8 cellular contexts compared by ENCODE assay signal in the genomic region with DNA sequence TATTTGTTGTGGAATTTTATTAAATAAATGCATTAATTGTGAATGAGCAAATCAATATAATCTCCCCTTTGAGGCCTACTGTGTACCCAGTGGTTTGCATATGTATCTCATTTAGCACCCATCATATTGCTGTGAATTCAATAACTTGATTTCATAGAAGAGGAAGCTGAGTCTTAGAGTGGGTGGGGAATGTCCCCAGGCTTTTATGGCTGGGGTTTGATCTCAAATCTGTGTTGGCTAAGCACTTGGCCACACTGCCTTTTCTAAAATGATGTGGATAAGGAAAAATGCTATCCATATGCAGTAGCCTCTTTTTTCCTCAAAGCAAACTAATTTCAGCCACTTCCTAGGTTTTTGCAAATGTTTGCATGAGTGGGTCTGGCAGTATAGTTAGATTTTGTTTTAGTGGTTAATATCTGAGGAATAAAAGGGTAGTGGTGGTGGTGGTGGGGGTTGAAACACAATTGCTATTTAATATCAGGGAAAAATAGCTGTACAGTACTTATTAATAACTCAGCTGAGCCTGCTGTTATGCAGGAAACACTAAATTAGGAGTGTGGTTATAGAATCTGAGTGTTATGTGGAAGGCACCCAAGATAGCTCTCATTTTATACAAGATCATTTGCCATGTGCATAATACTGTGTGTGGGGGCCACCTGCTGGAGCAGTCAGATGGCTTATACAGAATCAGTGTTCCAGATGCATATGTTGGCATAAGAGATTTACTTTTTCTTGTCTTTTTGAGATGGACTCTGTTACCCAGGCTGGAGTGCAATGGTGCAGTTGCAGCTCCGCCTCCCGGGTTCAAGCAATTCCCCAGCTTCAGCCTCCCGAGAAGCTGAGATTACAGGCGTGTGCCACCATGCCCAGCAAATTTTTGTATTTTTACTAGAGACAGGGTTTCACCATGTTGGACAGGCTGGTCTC.
A peak's percentile ranks its signal among the peaks of the same experiment; 100 is the strongest.
DNase-seq lines count a peak whose midpoint lies in the region; ATAC-seq and TF ChIP-seq lines count a peak whose summit lies in the region.

No MANE protein-coding gene starts in this region.

- peaks cover 6% of the 10 kb centered on the region for H3K4me1 Mint-ChIP-seq in progenitor cell of endocrine pancreas (ENCODE audit: low read depth)

- peaks cover 63% of the 10 kb centered on the region for H3K36me3 ChIP-seq in OCI-LY1 (ENCODE audit: insufficient read depth, low read length)

- H3K4me2 ChIP-seq in OCI-LY1 (ENCODE audit: low read length) = peak overlapping the region; percentile 3; the same call in 1 of the 2 replicates

- H3K4me1 ChIP-seq in OCI-LY1 (ENCODE audit: insufficient read depth, low read length, severe bottlenecking) = peaks cover 94% of the 10 kb centered on the region

- peak; percentile 45 for ATAC-seq in HG02884 (IDR thresholded peaks at IDR 0.05; ENCODE audit: unreplicated experiment)

- peaks cover 29% of the 10 kb centered on the region for H3K79me2 ChIP-seq in OCI-LY1 (ENCODE audit: insufficient read depth, low read length)

- no peak overlapping the region for H3K9ac ChIP-seq in OCI-LY1 (ENCODE audit: low read length)

- H3K4me3 Mint-ChIP-seq in progenitor cell of endocrine pancreas (ENCODE audit: low read depth) = no peak overlapping the region

- H2AFZ ChIP-seq in OCI-LY1 (ENCODE audit: low read length) = no peak overlapping the region

- H3F3A ChIP-seq in OCI-LY1 (ENCODE audit: insufficient read depth, low read length) = peaks cover 15% of the 10 kb centered on the region; the same call in 1 of the 2 replicates

- H3K9me3 Mint-ChIP-seq in progenitor cell of endocrine pancreas (ENCODE audit: low read depth) = no peaks in the 10 kb centered on the region

- no peaks in the 10 kb centered on the region for H3K36me3 Mint-ChIP-seq in progenitor cell of endocrine pancreas (ENCODE audit: insufficient read depth)

- DNase-seq in NCI-H2107 treated with DMSO at 0.1 percent for 48 hours (lab: John Stamatoyannopoulos, UW; ENCODE audit: unreplicated experiment) = peak; percentile 20
- DNase-seq in NCI-H2107 (lab: John Stamatoyannopoulos, UW) = no peak
- DNase-seq in activated T-helper 1 cell treated with anti-CD3 and anti-CD28 coated beads, Interleukin-2, amount 50 U/mL, for 16 hours (ENCODE audit: low read depth in 1 of 2, low spot score in 1 of 2) = peak; percentile 20 to 26
- DNase-seq in foreskin fibroblast = peak; percentile 75 to 91
- no peak for DNase-seq in progenitor cell of endocrine pancreas (ENCODE audit: low spot score, unreplicated experiment)
- DNase-seq in 8988T = no peak

- 0 out of 2 replicates have a peak, but pooled peaks cover 2% of the 10 kb centered on the region for H4K20me1 ChIP-seq in OCI-LY1 (ENCODE audit: insufficient read depth, low read length)

- no peaks in the 10 kb centered on the region for H3K9me2 ChIP-seq in OCI-LY1 (ENCODE audit: low read depth, low read length)

- H3K4me3 ChIP-seq in OCI-LY1 (ENCODE audit: low read depth, low read length, poor library complexity, severe bottlenecking) (no peak overlapping the region), foreskin fibroblast (ENCODE audit: low read depth in 1 of 2, low read length in 2 of 2) (no peak overlapping the region)

- peak overlapping the region; percentile 55 for H3K27ac Mint-ChIP-seq in progenitor cell of endocrine pancreas

- TF ChIP-seq CTCF in OCI-LY1 (IDR thresholded peaks at IDR 0.05; ENCODE audit: low read length) (peak; percentile 63), foreskin fibroblast (IDR thresholded peaks at IDR 0.05; ENCODE audit: low read depth, low read length) (peak; percentile 75), progenitor cell of endocrine pancreas (IDR thresholded peaks at IDR 0.05; ENCODE audit: unreplicated experiment) (peak; percentile 48)

- no peaks in the 10 kb centered on the region for H3K9me3 ChIP-seq in OCI-LY1 (ENCODE audit: low read length)

- H3K27me3 ChIP-seq in OCI-LY1 (ENCODE audit: insufficient read depth, low read length) = no peaks in the 10 kb centered on the region

- peak overlapping the region; percentile 92 for H3K27ac ChIP-seq in OCI-LY1 (ENCODE audit: low read depth, low read length, poor library complexity, severe bottlenecking)

- H3K27me3 Mint-ChIP-seq in progenitor cell of endocrine pancreas = no peaks in the 10 kb centered on the region

Comparison
In these comparisons a context has a peak if more than half of its experiments do, and no peak if none do; other contexts are left out.
1. DNase-seq: peak in NCI-H2107 treated with DMSO at 0.1 percent for 48 hours (single experiment), activated T-helper 1 cell treated with anti-CD3 and anti-CD28 coated beads, Interleukin-2, amount 50 U/mL, for 16 hours (2 of 2) and foreskin fibroblast (2 of 2); none in NCI-H2107 (single experiment), progenitor cell of endocrine pancreas (single experiment) and 8988T (single experiment).
2. Peak in every context shown above with its lines, with median percentiles within 50 percentile points of each other: CTCF ChIP-seq.